In genomic region chr22:49638001-49638400, GRCh38 we compare ENCODE assay signal across 6 cellular contexts.
"Had no signal": no experiment of that assay in that cellular context is flagged by ENCODE, and none has a peak within 500 bp of the region (broad histone marks: within the 10 kb centered on the region; RNA-seq: fewer than 3 reads in every experiment).

No MANE protein-coding gene starts in this region.

- ATAC-seq: HepG2, K562 had no signal

- H3K4me3 ChIP-seq: K562 had no signal

- DNase-seq: IMR-90, KBM-7 had no signal

- H3K4me1 Mint-ChIP-seq: IgD-negative memory B cell had no signal

- H3K27ac ChIP-seq: HL-60 had no signal

- H3K4me3 Mint-ChIP-seq: IgD-negative memory B cell had no signal

- H3K9me3 Mint-ChIP-seq: IgD-negative memory B cell had no signal

- H3K27ac Mint-ChIP-seq: IgD-negative memory B cell had no signal

- H3K36me3 Mint-ChIP-seq: IgD-negative memory B cell had no signal

- H3K27me3 Mint-ChIP-seq: IgD-negative memory B cell had no signal
